Comparison of ENCODE assay signal across 8 cellular contexts in genomic region chr1:156503672-156504055, GRCh38. TPM values are rescaled to one million over a fixed set of nuclear protein-coding genes. Genes with fewer than 3 reads are reported as not detected.
DNase-seq lines count a peak whose midpoint lies in the region; ATAC-seq and TF ChIP-seq lines count a peak whose summit lies in the region.

No MANE protein-coding gene starts in this region.

- CTCF ChIA-PET in SK-N-SH (lab: Yijun Ruan, JAX), result interaction anchor here (0.7 to 1.5 kb wide), 5 partner anchors 13 to 156 kb away, joined by 3 to 7 read pairs (median 3); no protein-coding TSS in a partner anchor

- POLR2A ChIA-PET in SK-N-SH (lab: Yijun Ruan, JAX), result interaction anchor here (0.6 kb wide), 1 partner anchor 248 kb away, joined by 3 read pairs; the partner anchor contains the start of gene HDGF

- H3K27me3 Mint-ChIP-seq in activated naive CD8-positive, alpha-beta T cell, result no peaks in the 10 kb centered on the region

- H3K4me1 ChIP-seq in SK-N-SH (ENCODE audit: control insufficient read depth in 1 of 2, insufficient read depth in 2 of 2, low read depth in 1 of 2, low read length in 1 of 2), result peaks cover 39 to 51% of the 10 kb centered on the region in 2 experiments
- H3K4me1 ChIP-seq in stomach smooth muscle (ENCODE audit: control insufficient read depth, insufficient read depth, low read length), result peaks cover 64% of the 10 kb centered on the region

- H3K27ac Mint-ChIP-seq in activated naive CD8-positive, alpha-beta T cell, result peak overlapping the region; percentile 99

- no peaks in the 10 kb centered on the region for H3K27me3 ChIP-seq in SK-N-SH (ENCODE audit: insufficient read depth)
- H3K27me3 ChIP-seq in stomach smooth muscle (ENCODE audit: control insufficient read depth in 1 of 2, insufficient read depth in 2 of 2, low read length in 2 of 2), result no peaks in the 10 kb centered on the region

- H3K4me3 ChIP-seq in SK-N-SH (ENCODE audit: low read depth in 2 of 2, low read length in 1 of 2), result no peak overlapping the region
- peak overlapping the region in 1 of 2 donors; percentile 65 for H3K4me3 ChIP-seq in stomach smooth muscle (ENCODE audit: low read length in 2 of 2)

- peaks cover 27% of the 10 kb centered on the region for H3K79me2 ChIP-seq in SK-N-SH (ENCODE audit: insufficient read depth)

- H3K4me2 ChIP-seq in SK-N-SH, result peak overlapping the region; percentile 94

- 81% methylated on average over 2 of the region's 2 CpGs for WGBS in SK-N-SH (ENCODE audit: low lambda C conversion rate)

- H3K9ac ChIP-seq in SK-N-SH, result peak overlapping the region; percentile 77
- peak overlapping the region; percentile 90 to 95 for H3K9ac ChIP-seq in stomach smooth muscle (ENCODE audit: low read length in 2 of 2)

- no peak for DNase-seq in SK-N-SH
- DNase-seq in kidney glomerular epithelial cell (lab: John Stamatoyannopoulos, UW), result peak; percentile 83
- no peak for DNase-seq in left lobe of liver (ENCODE audit: low spot score)
- no peak for DNase-seq in GM20000 (ENCODE audit: low spot score)
- no peak for DNase-seq in mucosa of gallbladder (ENCODE audit: low spot score)

- 0 out of 4 replicates have a peak, but pooled peaks of 1 of the 2 experiments have one; percentile 2 for TF ChIP-seq EP300 in SK-N-SH (IDR thresholded peaks at IDR 0.05; ENCODE audit: borderline replicate concordance in 1 of 2, low read depth in 1 of 2, low read length in 1 of 2)

- H3K36me3 ChIP-seq in SK-N-SH (replicated peaks in 1 of 2; ENCODE audit: control insufficient read depth in 1 of 2, insufficient read depth in 2 of 2, low read length in 1 of 2) (no peaks in the 10 kb centered on the region), stomach smooth muscle (ENCODE audit: control insufficient read depth in 2 of 2, insufficient read depth in 2 of 2, low read length in 2 of 2) (no peaks in the 10 kb centered on the region)

- H3K27ac ChIP-seq in SK-N-SH (ENCODE audit: low read depth in 2 of 2, low read length in 1 of 2), result peak overlapping the region; percentile 98 to 100
- peak overlapping the region; percentile 100 for H3K27ac ChIP-seq in stomach smooth muscle (ENCODE audit: low read length)

- H3K9me2 ChIP-seq in SK-N-SH, result no peaks in the 10 kb centered on the region

- peak overlapping the region; percentile 83 for H3K4me3 Mint-ChIP-seq in activated naive CD8-positive, alpha-beta T cell

- H3K9me3 ChIP-seq in SK-N-SH, result no peaks in the 10 kb centered on the region
- no peaks in the 10 kb centered on the region for H3K9me3 ChIP-seq in stomach smooth muscle (ENCODE audit: control insufficient read depth in 2 of 2, low read length in 2 of 2)

- no peaks in the 10 kb centered on the region for H3K36me3 Mint-ChIP-seq in activated naive CD8-positive, alpha-beta T cell

- no peaks in the 10 kb centered on the region for H3K9me3 Mint-ChIP-seq in activated naive CD8-positive, alpha-beta T cell (ENCODE audit: low read depth)

- peaks cover 10% of the 10 kb centered on the region for H4K20me1 ChIP-seq in SK-N-SH (ENCODE audit: insufficient read depth)

- peaks cover 32% of the 10 kb centered on the region for H3F3A ChIP-seq in SK-N-SH (replicated peaks; ENCODE audit: insufficient read depth)

- no peak for ATAC-seq in SK-N-SH treated with all-trans-retinoic acid at 6 μM for 48 hours
- no peak for ATAC-seq in left lobe of liver

- TF ChIP-seq CTCF in SK-N-SH (IDR thresholded peaks at IDR 0.05), result no peak
- TF ChIP-seq CTCF in GM20000 (IDR thresholded peaks at IDR 0.05; ENCODE audit: extremely low read depth, missing control alignments), result no peak

- no peak overlapping the region; the same call in 1 of the 2 replicates for H2AFZ ChIP-seq in SK-N-SH (ENCODE audit: low read depth)

- H3K4me1 Mint-ChIP-seq in activated naive CD8-positive, alpha-beta T cell (ENCODE audit: low read depth), result peaks cover 70% of the 10 kb centered on the region

- no peak for TF ChIP-seq RAD21 in SK-N-SH (IDR thresholded peaks at IDR 0.05; ENCODE audit: low read length)

TF ChIP-seq in SK-N-SH, 30 proteins besides CTCF, POLR2A, EP300 and RAD21 (continues in another document):
- TF ChIP-seq GATA2 (CRISPR knock-in tag; IDR thresholded peaks at IDR 0.05) (no peak), MXI1 (IDR thresholded peaks at IDR 0.05; ENCODE audit: low read depth, low read length) (no peak), REST (IDR thresholded peaks at IDR 0.05; ENCODE audit: low read depth, low read length) (no peak), EZH2phosphoT487 (IDR thresholded peaks at IDR 0.05; ENCODE audit: borderline replicate concordance, low read depth) (no peak), USF1 (IDR thresholded peaks at IDR 0.05; ENCODE audit: borderline replicate concordance, low read depth) (no peak), TCF12 (IDR thresholded peaks at IDR 0.05) (no peak), TAF1 (IDR thresholded peaks at IDR 0.05; ENCODE audit: borderline replicate concordance, low read depth, low read length) (no peak)

TF ChIP-seq in SK-N-SH treated with all-trans-retinoic acid at 6 μM for 48 hours, 23 proteins besides CTCF, POLR2A, EP300 and RAD21:
- no peak for TF ChIP-seq ZC3H10 (CRISPR knock-in tag; IDR thresholded peaks at IDR 0.05)
- TF ChIP-seq PATZ1 (CRISPR knock-in tag; IDR thresholded peaks at IDR 0.05; ENCODE audit: borderline replicate concordance), result no peak
- TF ChIP-seq CREB5 (CRISPR knock-in tag; IDR thresholded peaks at IDR 0.05; ENCODE audit: low read depth), result no peak

RNA-seq across cellular contexts. Expression of gene MEF2D, which starts 3.1 kb away (rescaled TPM):
- 14.3 and 16.0 TPM in 2 replicates for polyA plus RNA-seq in SK-N-SH (2012; rRNA removed)
- polyA plus RNA-seq in SK-N-SH (2012; cell fraction: cytosol; rRNA removed), result 10.5 and 12.4 TPM in 2 replicates
- 38.6 and 41.0 TPM in 2 replicates for polyA plus RNA-seq in SK-N-SH (2012; cell fraction: nucleus; rRNA removed)
- total RNA-seq in left lobe of liver (17.5 TPM), mucosa of gallbladder (57.8 TPM)
